In genomic region chr2:98573426-98573825, GRCh38 we compare ENCODE assay signal across 33 cellular contexts.
"Had no signal": no experiment of that assay in that cellular context is flagged by ENCODE, and none has a peak within 500 bp of the region (broad histone marks: within the 10 kb centered on the region; RNA-seq: fewer than 3 reads in every experiment).

No MANE protein-coding gene starts in this region.

- ATAC-seq: activated CD4-positive, CD25-positive, alpha-beta regulatory T cell treated with anti-CD3 and anti-CD28 coated beads, Interleukin-2, amount 50 U/mL, for 24 hours; activated naive CD4-positive, alpha-beta T cell treated with anti-CD3 and anti-CD28 coated beads, Interleukin-2, amount 50 U/mL, for 72 hours; activated T-cell treated with anti-CD3 and anti-CD28 coated beads, Interleukin-2, amount 50 U/mL, for 4 hours; heart right ventricle; left lung; lower lobe of right lung; mucosa of descending colon; natural killer cell treated with Interleukin-12 subunit alpha and Interleukin-12 subunit beta and Interleukin-15 and Interleukin-18, amount 100 ng/mL, for 72 hours; right lobe of liver had no signal

- H3K27ac Mint-ChIP-seq: activated CD4-positive, alpha-beta memory T cell treated with anti-CD3 and anti-CD28 coated beads, Interleukin-2, amount 10 ng/mL, durations not matched to agents 7 days and 5 days; activated CD4-positive, alpha-beta T cell treated with anti-CD3 and anti-CD28 coated beads, Interleukin-2, amount 10 ng/mL, durations not matched to agents 7 days and 5 days; stimulated activated naive CD8-positive, alpha-beta T cell treated with anti-CD3 and anti-CD28 coated beads, Interleukin-15, Interleukin-2, amounts not matched to agents 100 ng/mL and 50 ng/mL, for 24 hours; T-helper 1 cell treated with Interleukin-12 subunit alpha and Interleukin-12 subunit beta and Interleukin-4 antibody, amounts not matched to agents 30 μg/mL and 1 μg/mL, for 36 hours had no signal

- H3K9me3 ChIP-seq: esophagus squamous epithelium, heart right ventricle, left lung, lower lobe of right lung, mucosa of descending colon, neutrophil, ovary, right lobe of liver, SK-N-SH, thyroid gland, upper lobe of left lung had no signal

- H3K27ac ChIP-seq: epithelial cell of prostate, esophagus squamous epithelium, heart right ventricle, left lung, lower lobe of right lung, neutrophil, ovary, right lobe of liver, skin epidermis, thyroid gland, upper lobe of left lung, WERI-Rb-1 had no signal

- H3K4me3 Mint-ChIP-seq: activated CD4-positive, alpha-beta memory T cell treated with anti-CD3 and anti-CD28 coated beads, Interleukin-2, amount 10 ng/mL, durations not matched to agents 7 days and 5 days; activated CD4-positive, alpha-beta T cell treated with anti-CD3 and anti-CD28 coated beads, Interleukin-2, amount 10 ng/mL, durations not matched to agents 7 days and 5 days; activated T-cell treated with anti-CD3 and anti-CD28 coated beads, Interleukin-2, amount 50 U/mL, for 4 hours; central memory CD8-positive, alpha-beta T cell; natural killer cell treated with Interleukin-12 subunit alpha and Interleukin-12 subunit beta and Interleukin-15 and Interleukin-18, amount 100 ng/mL, for 72 hours; stimulated activated naive CD8-positive, alpha-beta T cell treated with anti-CD3 and anti-CD28 coated beads, Interleukin-15, Interleukin-2, amounts not matched to agents 100 ng/mL and 50 ng/mL, for 24 hours; T-helper 1 cell treated with Interleukin-12 subunit alpha and Interleukin-12 subunit beta and Interleukin-4 antibody, amounts not matched to agents 30 μg/mL and 1 μg/mL, for 36 hours had no signal

- H3K27me3 ChIP-seq: esophagus squamous epithelium, heart right ventricle, left lung, neutrophil, ovary, right lobe of liver, thyroid gland, upper lobe of left lung had no signal

- H3K4me1 Mint-ChIP-seq: activated CD4-positive, alpha-beta memory T cell treated with anti-CD3 and anti-CD28 coated beads, Interleukin-2, amount 10 ng/mL, durations not matched to agents 7 days and 5 days; activated CD4-positive, alpha-beta T cell treated with anti-CD3 and anti-CD28 coated beads, Interleukin-2, amount 10 ng/mL, durations not matched to agents 7 days and 5 days had no signal

- H3K27me3 Mint-ChIP-seq: activated CD4-positive, alpha-beta memory T cell treated with anti-CD3 and anti-CD28 coated beads, Interleukin-2, amount 10 ng/mL, durations not matched to agents 7 days and 5 days; activated CD4-positive, alpha-beta T cell treated with anti-CD3 and anti-CD28 coated beads, Interleukin-2, amount 10 ng/mL, durations not matched to agents 7 days and 5 days; central memory CD8-positive, alpha-beta T cell; natural killer cell treated with Interleukin-12 subunit alpha and Interleukin-12 subunit beta and Interleukin-15 and Interleukin-18, amount 100 ng/mL, for 72 hours; progenitor cell of endocrine pancreas; stimulated activated naive CD8-positive, alpha-beta T cell treated with anti-CD3 and anti-CD28 coated beads, Interleukin-15, Interleukin-2, amounts not matched to agents 100 ng/mL and 50 ng/mL, for 24 hours had no signal

- H3K36me3 ChIP-seq: ovary had no signal

- H3K36me3 Mint-ChIP-seq: activated naive CD4-positive, alpha-beta T cell treated with anti-CD3 and anti-CD28 coated beads, Interleukin-2, amount 50 U/mL, for 72 hours; natural killer cell treated with Interleukin-12 subunit alpha and Interleukin-12 subunit beta and Interleukin-15 and Interleukin-18, amount 100 ng/mL, for 72 hours had no signal

- H3K4me3 ChIP-seq: esophagus squamous epithelium, heart right ventricle, left lung, lower lobe of right lung, mucosa of descending colon, ovary, right lobe of liver, skin epidermis, thyroid gland, upper lobe of left lung had no signal

- H3K9me3 Mint-ChIP-seq: activated CD4-positive, alpha-beta memory T cell treated with anti-CD3 and anti-CD28 coated beads, Interleukin-2, amount 10 ng/mL, durations not matched to agents 7 days and 5 days; activated CD4-positive, alpha-beta T cell treated with anti-CD3 and anti-CD28 coated beads, Interleukin-2, amount 10 ng/mL, durations not matched to agents 7 days and 5 days; activated naive CD4-positive, alpha-beta T cell treated with anti-CD3 and anti-CD28 coated beads, Interleukin-2, amount 50 U/mL, for 72 hours; activated T-cell treated with anti-CD3 and anti-CD28 coated beads, Interleukin-2, amount 50 U/mL, for 4 hours; central memory CD8-positive, alpha-beta T cell; natural killer cell treated with Interleukin-12 subunit alpha and Interleukin-12 subunit beta and Interleukin-15 and Interleukin-18, amount 100 ng/mL, for 72 hours; stimulated activated naive CD8-positive, alpha-beta T cell treated with anti-CD3 and anti-CD28 coated beads, Interleukin-15, Interleukin-2, amounts not matched to agents 100 ng/mL and 50 ng/mL, for 24 hours; T-helper 1 cell treated with Interleukin-12 subunit alpha and Interleukin-12 subunit beta and Interleukin-4 antibody, amounts not matched to agents 30 μg/mL and 1 μg/mL, for 36 hours had no signal

- H3K4me1 ChIP-seq: left lung, lower lobe of right lung, right lobe of liver, thyroid gland, upper lobe of left lung had no signal

- DNase-seq: activated CD4-positive, alpha-beta memory T cell treated with anti-CD3 and anti-CD28 coated beads, Interleukin-2, amount 10 ng/mL, durations not matched to agents 7 days and 5 days; activated CD4-positive, alpha-beta T cell treated with anti-CD3 and anti-CD28 coated beads, Interleukin-2, amount 10 ng/mL, durations not matched to agents 7 days and 5 days; activated gamma-delta T cell treated with Interleukin-2 at 50 U/mL for 16 hours; activated T-cell treated with anti-CD3 and anti-CD28 coated beads, Interleukin-2, amount 50 U/mL, for 4 hours; dermis blood vessel endothelial cell; effector CD4-positive, alpha-beta T cell; esophagus squamous epithelium; foreskin melanocyte; heart right ventricle; left lung; lower lobe of right lung; mesendoderm; mucosa of descending colon; ovary; right lobe of liver; SK-N-SH; stimulated activated CD4-positive, alpha-beta T cell treated with anti-CD3 and anti-CD28 coated beads, Interleukin-12 subunit alpha, Interleukin-12 subunit beta, amount 100 ng/mL, for 4 hours; stimulated activated CD4-positive, alpha-beta T cell treated with anti-CD3 and anti-CD28 coated beads, Interleukin-4, amount 100 ng/mL, for 1 hour; SW 1271; T1000; thyroid gland; upper lobe of left lung; WERI-Rb-1 had no signal
